ENCODE assay signal across 9 cellular contexts in genomic region chr5:2981652-2982051, GRCh38.
"Had no signal": no experiment of that assay in that cellular context is flagged by ENCODE, and none has a peak within 500 bp of the region (broad histone marks: within the 10 kb centered on the region; RNA-seq: fewer than 3 reads in every experiment).

No MANE protein-coding gene starts in this region.

- H3K36me3 ChIP-seq: HAP-1 had no signal

- H3K4me3 Mint-ChIP-seq: HFFc6, IgD-negative memory B cell had no signal

- H3K4me1 Mint-ChIP-seq: IgD-negative memory B cell had no signal

- ATAC-seq: HCT116, HepG2 had no signal

- FAIRE-seq: HepG2 had no signal

- H2AFZ ChIP-seq: GM23248 had no signal

- DNase-seq: GM23248, GOT3, H7, HFFc6 had no signal

- H3K36me3 Mint-ChIP-seq: IgD-negative memory B cell had no signal

- H3K4me3 ChIP-seq: GM23248, HAP-1 had no signal

- H3K27me3 Mint-ChIP-seq: IgD-negative memory B cell had no signal

- H3K27ac Mint-ChIP-seq: HFFc6, IgD-negative memory B cell had no signal

- H3K9ac ChIP-seq: GM23248 had no signal

- H3K27ac ChIP-seq: GM23248, HL-60 had no signal

- H3K4me1 ChIP-seq: HAP-1 had no signal
